ENCODE assay signal across 8 cellular contexts in genomic region chr15:38069001-38069400, GRCh38.
DNase-seq lines count a peak whose midpoint lies in the region; ATAC-seq, FAIRE-seq and TF ChIP-seq lines count a peak whose summit lies in the region.

No MANE protein-coding gene starts in this region.

- H3K27ac ChIP-seq in ascending aorta (peak overlapping the region; percentile 42 to 76), keratinocyte (ENCODE audit: control insufficient read depth, insufficient read depth, low read length) (peak overlapping the region; percentile 70)

- H4K20me1 ChIP-seq in keratinocyte (ENCODE audit: control insufficient read depth, extremely low read depth, insufficient read depth, low read length): no peaks in the 10 kb centered on the region

- H3K4me1 ChIP-seq in ascending aorta (peaks cover 0 to 22% of the 10 kb centered on the region in 2 donors), keratinocyte (ENCODE audit: control insufficient read depth, extremely low read depth, insufficient read depth, low read length) (peaks cover 44% of the 10 kb centered on the region)

- peak overlapping the region; percentile 80 for H3K27ac Mint-ChIP-seq in stimulated activated naive CD8-positive, alpha-beta T cell treated with anti-CD3 and anti-CD28 coated beads, Interleukin-15, Interleukin-2, amounts not matched to agents 100 ng/mL and 50 ng/mL, for 24 hours

- H3K4me1 Mint-ChIP-seq in stimulated activated naive CD8-positive, alpha-beta T cell treated with anti-CD3 and anti-CD28 coated beads, Interleukin-15, Interleukin-2, amounts not matched to agents 100 ng/mL and 50 ng/mL, for 24 hours (ENCODE audit: low read depth): peaks cover 52% of the 10 kb centered on the region

- no peak for DNase-seq in AG04449 (ENCODE audit: low read depth, low spot score)
- DNase-seq in NCI-H226: peak; percentile 70
- DNase-seq in ascending aorta (ENCODE audit: low spot score in 2 of 2): peak in 1 of 2 donors; percentile 67
- DNase-seq in keratinocyte (ENCODE audit: low read depth, low spot score): peak; percentile 11
- no peak for DNase-seq in stimulated activated naive CD4-positive, alpha-beta T cell (lab: John Stamatoyannopoulos, UW)

- no peak for TF ChIP-seq CTCF in AG04449 (IDR thresholded peaks at IDR 0.05; ENCODE audit: insufficient read depth, low read length, missing control alignments)
- TF ChIP-seq CTCF in ascending aorta (IDR thresholded peaks at IDR 0.05): no peak
- no peak for TF ChIP-seq CTCF in keratinocyte (optimal IDR thresholded peaks at IDR 0.05 in 1 of 3, IDR thresholded peaks at IDR 0.05 in 1 of 3, conservative IDR thresholded peaks at IDR 0.05 in 1 of 3; ENCODE audit: extremely low read depth in 1 of 3, insufficient read depth in 2 of 3, low read length in 3 of 3)

- dilution Hi-C loops in keratinocyte (cut with MboI; ENCODE audit: extremely low pct_ligation_motif_present, low sequenced_read_pairs): no loop called here

- no peaks in the 10 kb centered on the region for H3K9me1 ChIP-seq in keratinocyte (ENCODE audit: control insufficient read depth, extremely low read depth, insufficient read depth, low read length)

- no peaks in the 10 kb centered on the region for H3K79me2 ChIP-seq in keratinocyte (ENCODE audit: control insufficient read depth, insufficient read depth, low read length)

- H3K4me2 ChIP-seq in keratinocyte (ENCODE audit: control insufficient read depth, extremely low read depth, insufficient read depth, low read depth, low read length): peak overlapping the region; percentile 86

- H3K4me3 ChIP-seq in AG04449 (ENCODE audit: low read depth, low read length): peak overlapping the region; percentile 47
- peak overlapping the region in 1 of 2 donors; percentile 29 for H3K4me3 ChIP-seq in ascending aorta
- H3K4me3 ChIP-seq in keratinocyte (ENCODE audit: control insufficient read depth in 2 of 3, extremely low read depth in 1 of 3, insufficient read depth in 2 of 3, low read depth in 1 of 3, low read length in 3 of 3): peak overlapping the region in 2 of 3 experiments; percentile 29 to 30

- POLR2A ChIA-PET in AG04449 (lab: Yijun Ruan, JAX): interaction anchor here (1.0 to 1.8 kb wide), 4 partner anchors 10 to 183 kb away, joined by 3 to 7 read pairs (median 3); no protein-coding TSS in a partner anchor

- H3K36me3 Mint-ChIP-seq in stimulated activated naive CD8-positive, alpha-beta T cell treated with anti-CD3 and anti-CD28 coated beads, Interleukin-15, Interleukin-2, amounts not matched to agents 100 ng/mL and 50 ng/mL, for 24 hours (ENCODE audit: low read depth): no peaks in the 10 kb centered on the region

- no peaks in the 10 kb centered on the region for H3K36me3 ChIP-seq in ascending aorta
- H3K36me3 ChIP-seq in keratinocyte (ENCODE audit: control insufficient read depth in 2 of 2, extremely low read depth in 1 of 2, insufficient read depth in 2 of 2, low read length in 2 of 2): no peaks in the 10 kb centered on the region

- intact Hi-C loops in ascending aorta (cut with DNase I): loop anchor here (5.0 kb wide), 2 partner anchors 328 to 972 kb away; no protein-coding TSS in a partner anchor

- H3K27me3 ChIP-seq in ascending aorta: no peaks in the 10 kb centered on the region
- no peaks in the 10 kb centered on the region for H3K27me3 ChIP-seq in keratinocyte (ENCODE audit: control insufficient read depth, extremely low read depth, insufficient read depth, low read length)

- H2AFZ ChIP-seq in keratinocyte (ENCODE audit: control insufficient read depth, low read length): no peak overlapping the region

- ATAC-seq in GM18502 (IDR thresholded peaks at IDR 0.05; ENCODE audit: poor library complexity, unreplicated experiment) (peak; percentile 88), HG02852 (IDR thresholded peaks at IDR 0.05; ENCODE audit: unreplicated experiment) (peak; percentile 82)

- FAIRE-seq in keratinocyte (lab: Jason Lieb, UNC): peak; percentile 78

- H3K9me3 Mint-ChIP-seq in stimulated activated naive CD8-positive, alpha-beta T cell treated with anti-CD3 and anti-CD28 coated beads, Interleukin-15, Interleukin-2, amounts not matched to agents 100 ng/mL and 50 ng/mL, for 24 hours: no peaks in the 10 kb centered on the region

- peak overlapping the region; percentile 50 for H3K9ac ChIP-seq in keratinocyte (ENCODE audit: control insufficient read depth, extremely low read depth, insufficient read depth, low read length)

- H3K9me3 ChIP-seq in ascending aorta (no peaks in the 10 kb centered on the region), keratinocyte (ENCODE audit: control insufficient read depth, low read depth, low read length) (no peaks in the 10 kb centered on the region)

- H3K4me3 Mint-ChIP-seq in stimulated activated naive CD8-positive, alpha-beta T cell treated with anti-CD3 and anti-CD28 coated beads, Interleukin-15, Interleukin-2, amounts not matched to agents 100 ng/mL and 50 ng/mL, for 24 hours: peak overlapping the region; percentile 45

- CTCF ChIA-PET in AG04449 (lab: Yijun Ruan, JAX): interaction anchor here (1.3 to 1.8 kb wide), 3 partner anchors 8 to 66 kb away, joined by 3 to 9 read pairs (median 4); no protein-coding TSS in a partner anchor

- peaks cover 65% of the 10 kb centered on the region for H3K27me3 Mint-ChIP-seq in stimulated activated naive CD8-positive, alpha-beta T cell treated with anti-CD3 and anti-CD28 coated beads, Interleukin-15, Interleukin-2, amounts not matched to agents 100 ng/mL and 50 ng/mL, for 24 hours

Comparison
In these comparisons a context has a peak if more than half of its experiments do, and no peak if none do; other contexts are left out.
1. DNase-seq: peak in NCI-H226 (single experiment) and keratinocyte (single experiment); none in AG04449 (single experiment) and stimulated activated naive CD4-positive, alpha-beta T cell (0 of 6).